Comparison of ENCODE assay signal across 12 cellular contexts in the genomic region with DNA sequence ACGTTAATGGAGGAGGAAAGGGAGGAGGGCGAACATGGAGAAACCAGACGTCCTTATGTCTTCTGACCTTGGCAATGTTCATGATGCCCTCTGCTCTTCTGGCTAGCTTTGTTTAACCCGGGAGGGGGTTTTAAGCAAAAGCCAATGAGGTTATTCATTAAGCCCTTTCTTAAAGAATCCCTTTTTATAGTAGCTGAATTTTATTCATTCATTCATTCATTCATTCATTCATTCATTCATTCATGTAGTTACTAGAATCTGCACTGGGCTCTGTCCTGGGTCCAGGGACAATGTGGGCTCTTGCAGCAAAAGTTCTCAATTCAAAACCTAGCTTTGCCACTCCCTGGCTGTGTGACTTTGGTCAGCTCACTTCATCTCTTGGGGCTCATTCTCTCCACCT. TPM values are rescaled to one million over a fixed set of nuclear protein-coding genes. Genes with fewer than 3 reads are reported as not detected.
"Had no signal": no experiment of that assay in that cellular context is flagged by ENCODE, and none has a peak within 500 bp of the region (broad histone marks: within the 10 kb centered on the region; RNA-seq: fewer than 3 reads in every experiment).

No MANE protein-coding gene starts in this region.

- H3K9me3 Mint-ChIP-seq: GM23338, H9, HFFc6 had no signal

- H3K4me3 ChIP-seq: GM23248, GM23338, HAP-1 had no signal

- FAIRE-seq: H1, H54 had no signal

- ATAC-seq: GM23338, HCT116 had no signal

- H2AFZ ChIP-seq: GM23248, GM23338 had no signal

- H3K9ac ChIP-seq: GM23248 had no signal

- H3K4me2 ChIP-seq: GM23338 had no signal

- H3K9me3 ChIP-seq: HAP-1 had no signal

- H3K27ac Mint-ChIP-seq: GM23338, H9, HFFc6 had no signal

- H3K4me1 ChIP-seq: HAP-1 had no signal

- H3K27ac ChIP-seq: GM23248 had no signal

- H3K36me3 ChIP-seq: HAP-1 had no signal

- DNase-seq: GM23248, GOT3, H7, H9, HCEC 1CT, HFFc6 had no signal

- H3K4me3 Mint-ChIP-seq: GM23338, H9, HFFc6 had no signal

RNA-seq across cellular contexts. Expression of a gene that starts 14.0 kb away (rescaled TPM):
- total RNA-seq: GM23248, GM23338, H4, HFFc6 had no signal
- polyA plus RNA-seq: GM23248 had no signal

RNA-seq across cellular contexts. Expression of a gene that starts 35.5 kb away (rescaled TPM):
- total RNA-seq: GM23338 had no signal
- polyA plus RNA-seq: GM23338 had no signal

RNA-seq across cellular contexts. Expression of a gene that starts 54.0 kb away (rescaled TPM):
- total RNA-seq: GM23248, GM23338, H1, H4, H9, HFFc6 had no signal
- polyA plus RNA-seq: GM23248 had no signal
